Comparison of ENCODE assay signal across 1 cellular context in the genomic region with DNA sequence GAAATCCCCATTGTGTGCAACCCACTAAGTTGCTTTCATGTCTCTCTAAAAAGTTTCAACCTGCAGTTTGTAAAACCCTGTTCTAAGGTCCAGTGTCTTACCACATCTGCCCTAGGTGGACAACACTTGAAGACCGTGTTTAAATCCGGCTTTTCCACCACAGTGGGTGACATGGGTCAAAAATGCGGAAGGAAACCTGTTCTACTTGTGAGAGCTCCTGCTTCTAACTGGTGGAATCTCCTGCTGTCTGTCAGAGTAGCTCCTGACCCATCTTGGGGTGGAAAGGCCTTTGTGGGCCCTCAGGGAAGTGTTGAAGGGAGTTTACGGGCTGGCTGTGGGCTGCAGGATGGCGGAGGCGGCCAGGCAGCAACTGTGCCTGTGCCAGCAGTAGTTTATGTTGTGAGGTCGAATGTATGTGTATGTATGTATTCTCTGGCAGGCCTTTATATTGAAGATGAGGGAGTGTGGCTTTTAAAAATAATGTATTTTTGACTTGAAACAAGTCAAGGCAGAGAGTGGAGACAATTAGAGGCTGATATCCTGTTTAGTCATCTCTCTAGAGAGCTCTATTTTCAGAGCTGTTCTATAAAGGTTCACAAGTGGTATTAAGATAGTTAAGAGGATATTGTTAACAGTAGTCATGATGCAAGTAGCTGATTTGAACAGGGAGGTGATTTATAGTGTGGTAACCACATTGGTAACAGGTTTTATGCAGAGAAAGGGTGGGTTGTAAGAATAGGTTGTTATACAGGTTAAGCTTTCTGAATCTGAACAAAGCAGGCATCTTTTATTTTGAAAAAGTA.
TF ChIP-seq lines count a peak whose summit lies in the region.

No MANE protein-coding gene starts in this region.

TF ChIP-seq in GM23338, 12 proteins besides CTCF, POLR2A, EP300 and RAD21 (continued from another document):
- TF ChIP-seq, protein P1, sequence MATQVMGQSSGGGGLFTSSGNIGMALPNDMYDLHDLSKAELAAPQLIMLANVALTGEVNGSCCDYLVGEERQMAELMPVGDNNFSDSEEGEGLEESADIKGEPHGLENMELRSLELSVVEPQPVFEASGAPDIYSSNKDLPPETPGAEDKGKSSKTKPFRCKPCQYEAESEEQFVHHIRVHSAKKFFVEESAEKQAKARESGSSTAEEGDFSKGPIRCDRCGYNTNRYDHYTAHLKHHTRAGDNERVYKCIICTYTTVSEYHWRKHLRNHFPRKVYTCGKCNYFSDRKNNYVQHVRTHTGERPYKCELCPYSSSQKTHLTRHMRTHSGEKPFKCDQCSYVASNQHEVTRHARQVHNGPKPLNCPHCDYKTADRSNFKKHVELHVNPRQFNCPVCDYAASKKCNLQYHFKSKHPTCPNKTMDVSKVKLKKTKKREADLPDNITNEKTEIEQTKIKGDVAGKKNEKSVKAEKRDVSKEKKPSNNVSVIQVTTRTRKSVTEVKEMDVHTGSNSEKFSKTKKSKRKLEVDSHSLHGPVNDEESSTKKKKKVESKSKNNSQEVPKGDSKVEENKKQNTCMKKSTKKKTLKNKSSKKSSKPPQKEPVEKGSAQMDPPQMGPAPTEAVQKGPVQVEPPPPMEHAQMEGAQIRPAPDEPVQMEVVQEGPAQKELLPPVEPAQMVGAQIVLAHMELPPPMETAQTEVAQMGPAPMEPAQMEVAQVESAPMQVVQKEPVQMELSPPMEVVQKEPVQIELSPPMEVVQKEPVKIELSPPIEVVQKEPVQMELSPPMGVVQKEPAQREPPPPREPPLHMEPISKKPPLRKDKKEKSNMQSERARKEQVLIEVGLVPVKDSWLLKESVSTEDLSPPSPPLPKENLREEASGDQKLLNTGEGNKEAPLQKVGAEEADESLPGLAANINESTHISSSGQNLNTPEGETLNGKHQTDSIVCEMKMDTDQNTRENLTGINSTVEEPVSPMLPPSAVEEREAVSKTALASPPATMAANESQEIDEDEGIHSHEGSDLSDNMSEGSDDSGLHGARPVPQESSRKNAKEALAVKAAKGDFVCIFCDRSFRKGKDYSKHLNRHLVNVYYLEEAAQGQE (IDR thresholded peaks at IDR 0.05; ENCODE audit: unreplicated experiment) = no peak
- no peak for TF ChIP-seq ZNF114 (CRISPR knock-in tag; IDR thresholded peaks at IDR 0.05)
